In genomic region chr11:27902981-27903624, GRCh38 we compare ENCODE assay signal across 22 cellular contexts.
DNase-seq lines count a peak whose midpoint lies in the region; ATAC-seq and TF ChIP-seq lines count a peak whose summit lies in the region.
"Had no signal": no experiment of that assay in that cellular context is flagged by ENCODE, and none has a peak within 500 bp of the region (broad histone marks: within the 10 kb centered on the region; RNA-seq: fewer than 3 reads in every experiment).

No MANE protein-coding gene starts in this region.

- no peak overlapping the region for H4K91ac ChIP-seq in trophoblast cell (ENCODE audit: low read depth, low read length)

- H2BK120ac ChIP-seq in trophoblast cell (ENCODE audit: insufficient read depth, low read length, poor library complexity): no peak overlapping the region

- 62% methylated on average over 5 of the region's 5 CpGs for WGBS in SK-N-SH (ENCODE audit: low lambda C conversion rate)
- no CpG with 5 or more reads among the region's 5 CpGs for WGBS in trophoblast cell (ENCODE audit: extremely low coverage, insufficient coverage, insufficient read length)

- no peak overlapping the region for H3K14ac ChIP-seq in trophoblast cell (ENCODE audit: low read length)

- peak; percentile 63 for ATAC-seq in SK-N-SH treated with all-trans-retinoic acid at 6 μM for 48 hours
- ATAC-seq: effector memory CD8-positive, alpha-beta T cell; pancreas; T-helper 17 cell had no signal

- no peak overlapping the region for H3K4me2 ChIP-seq in SK-N-SH
- H3K4me2 ChIP-seq in trophoblast cell (ENCODE audit: low read length): no peak overlapping the region
- H3K4me2 ChIP-seq: smooth muscle cell had no signal

- no peak overlapping the region for H4K12ac ChIP-seq in trophoblast cell (ENCODE audit: low read depth, low read length)

- H3K4me1 Mint-ChIP-seq in type B pancreatic cell (ENCODE audit: unreplicated experiment): no peaks in the 10 kb centered on the region
- H3K4me1 Mint-ChIP-seq: T-helper 17 cell had no signal

- no peak overlapping the region for H2AFZ ChIP-seq in SK-N-SH (ENCODE audit: low read depth)
- H2AFZ ChIP-seq in trophoblast cell (ENCODE audit: insufficient read depth, low read length, poor library complexity): no peak overlapping the region

- H3K27me3 ChIP-seq in SK-N-SH (ENCODE audit: insufficient read depth): no peaks in the 10 kb centered on the region
- H3K27me3 ChIP-seq in SJSA1 (replicated peaks): no peaks in the 10 kb centered on the region
- no peaks in the 10 kb centered on the region for H3K27me3 ChIP-seq in trophoblast cell (ENCODE audit: insufficient read depth, low read length)
- H3K27me3 ChIP-seq: MG63, pancreas had no signal

- H3K36me3 Mint-ChIP-seq in type B pancreatic cell: no peaks in the 10 kb centered on the region

- peaks cover 23% of the 10 kb centered on the region for H3F3A ChIP-seq in SK-N-SH (replicated peaks; ENCODE audit: insufficient read depth)

- H2BK5ac ChIP-seq in trophoblast cell (ENCODE audit: low read depth, low read length, poor library complexity): no peak overlapping the region

- no peak overlapping the region for H4K8ac ChIP-seq in trophoblast cell (ENCODE audit: low read depth, low read length)

- no peak for TF ChIP-seq EP300 in SK-N-SH (IDR thresholded peaks at IDR 0.05; ENCODE audit: borderline replicate concordance in 1 of 2, low read depth in 1 of 2, low read length in 1 of 2)

- H3K23ac ChIP-seq in trophoblast cell (ENCODE audit: low read length): no peak overlapping the region

- H3K4me1 ChIP-seq in SK-N-SH (ENCODE audit: control insufficient read depth in 1 of 2, insufficient read depth in 2 of 2, low read depth in 1 of 2, low read length in 1 of 2) (peaks cover 0 to 14% of the 10 kb centered on the region in 2 experiments; a peak in 2 of 4 replicates), SJSA1 (replicated peaks) (peaks cover 33% of the 10 kb centered on the region), trophoblast cell (ENCODE audit: control insufficient read depth in 1 of 2, insufficient read depth in 2 of 2, low read length in 2 of 2) (no peaks in the 10 kb centered on the region)
- H3K4me1 ChIP-seq: pancreas had no signal

- no peak overlapping the region for H3K9ac ChIP-seq in SK-N-SH
- no peak overlapping the region for H3K9ac ChIP-seq in trophoblast cell (ENCODE audit: low read length)

- H2BK12ac ChIP-seq in trophoblast cell (ENCODE audit: low read length): no peak overlapping the region

- no peak overlapping the region for H3K4me3 Mint-ChIP-seq in type B pancreatic cell
- H3K4me3 Mint-ChIP-seq: activated naive CD4-positive, alpha-beta T cell treated with anti-CD3 and anti-CD28 coated beads for 36 hours; effector memory CD8-positive, alpha-beta T cell; stimulated activated naive CD8-positive, alpha-beta T cell treated with anti-CD3 and anti-CD28 coated beads, Interleukin-15, Interleukin-2, amounts not matched to agents 100 ng/mL and 50 ng/mL, for 24 hours; T-helper 17 cell had no signal

- no peak overlapping the region for H3K4ac ChIP-seq in trophoblast cell (ENCODE audit: low read depth, low read length)

- H3K27ac Mint-ChIP-seq in type B pancreatic cell: no peak overlapping the region
- H3K27ac Mint-ChIP-seq: activated naive CD4-positive, alpha-beta T cell treated with anti-CD3 and anti-CD28 coated beads for 36 hours; effector memory CD8-positive, alpha-beta T cell; stimulated activated naive CD8-positive, alpha-beta T cell treated with anti-CD3 and anti-CD28 coated beads, Interleukin-15, Interleukin-2, amounts not matched to agents 100 ng/mL and 50 ng/mL, for 24 hours; T-helper 17 cell had no signal

- no peak overlapping the region for H2AK5ac ChIP-seq in trophoblast cell (ENCODE audit: low read length)

- DNase-seq in SK-N-SH: no peak
- DNase-seq in SJSA1 (ENCODE audit: low read depth in 1 of 2, low spot score in 2 of 2): no peak
- peak; percentile 18 for DNase-seq in fibroblast of pulmonary artery (ENCODE audit: low read depth)
- DNase-seq in superior temporal gyrus (ENCODE audit: extremely low spot score): peak; percentile 14
- DNase-seq in activated CD4-positive, alpha-beta T cell treated with anti-CD3 and anti-CD28 coated beads for 4 hours: no peak
- DNase-seq in type B pancreatic cell (ENCODE audit: extremely low spot score, unreplicated experiment): no peak
- no peak for DNase-seq in trophoblast cell
- DNase-seq: 8988T; activated CD4-positive, CD25-positive, alpha-beta regulatory T cell treated with anti-CD3 and anti-CD28 coated beads, Interleukin-2, amount 50 U/mL, for 72 hours; activated CD8-positive, alpha-beta memory T cell treated with anti-CD3 and anti-CD28 coated beads, Interleukin-2, amount 50 U/mL, for 48 hours; activated naive CD4-positive, alpha-beta T cell treated with anti-CD3 and anti-CD28 coated beads for 36 hours; caudate nucleus; effector memory CD8-positive, alpha-beta T cell; head of caudate nucleus; MG63; NCI-H748 treated with DMSO at 0.1 percent for 48 hours; pancreas; RPMI8226; T-helper 17 cell had no signal

- H3K9me3 ChIP-seq in SK-N-SH: no peaks in the 10 kb centered on the region
- no peaks in the 10 kb centered on the region; the same call in 1 of the 2 replicates for H3K9me3 ChIP-seq in SJSA1 (replicated peaks)
- H3K9me3 ChIP-seq in trophoblast cell (ENCODE audit: insufficient read depth, low read depth, low read length): no peaks in the 10 kb centered on the region
- H3K9me3 ChIP-seq: MG63, pancreas had no signal

- H4K20me1 ChIP-seq in SK-N-SH (ENCODE audit: insufficient read depth): no peaks in the 10 kb centered on the region

- H3K36me3 ChIP-seq in SK-N-SH (replicated peaks in 1 of 2; ENCODE audit: control insufficient read depth in 1 of 2, insufficient read depth in 2 of 2, low read length in 1 of 2) (no peaks in the 10 kb centered on the region), SJSA1 (no peaks in the 10 kb centered on the region), trophoblast cell (ENCODE audit: control insufficient read depth in 1 of 2, insufficient read depth in 2 of 2, low read length in 2 of 2) (no peaks in the 10 kb centered on the region)
- H3K36me3 ChIP-seq: MG63, pancreas had no signal

- no peaks in the 10 kb centered on the region for H3K9me2 ChIP-seq in SK-N-SH

- CTCF ChIA-PET in SK-N-SH (lab: Yijun Ruan, JAX): no interaction called here

- TF ChIP-seq RAD21 in SK-N-SH (IDR thresholded peaks at IDR 0.05; ENCODE audit: low read length): no peak

- H3K27ac ChIP-seq in SK-N-SH (ENCODE audit: low read depth in 2 of 2, low read length in 1 of 2): peak overlapping the region in 1 of 2 experiments; percentile 66; a peak in 2 of 4 replicates
- peak overlapping the region; percentile 27; the same call in 1 of the 2 replicates for H3K27ac ChIP-seq in SJSA1
- H3K27ac ChIP-seq in trophoblast cell (ENCODE audit: low read depth, low read length): no peak overlapping the region
- H3K27ac ChIP-seq: pancreas had no signal

- H3K18ac ChIP-seq in trophoblast cell (ENCODE audit: low read length): no peak overlapping the region

- no peaks in the 10 kb centered on the region for H3K9me3 Mint-ChIP-seq in type B pancreatic cell
- H3K9me3 Mint-ChIP-seq: stimulated activated naive CD8-positive, alpha-beta T cell treated with anti-CD3 and anti-CD28 coated beads, Interleukin-15, Interleukin-2, amounts not matched to agents 100 ng/mL and 50 ng/mL, for 24 hours had no signal

- POLR2A ChIA-PET in SK-N-SH (lab: Yijun Ruan, JAX): no interaction called here

- TF ChIP-seq CTCF in SK-N-SH (IDR thresholded peaks at IDR 0.05): no peak
- no peak for TF ChIP-seq CTCF in fibroblast of pulmonary artery (IDR thresholded peaks at IDR 0.05; ENCODE audit: low read length, missing control alignments)
- no peak for TF ChIP-seq CTCF in type B pancreatic cell (conservative IDR thresholded peaks at IDR 0.05)

- H3K79me1 ChIP-seq in trophoblast cell (ENCODE audit: low read length): no peaks in the 10 kb centered on the region

- H3K27me3 Mint-ChIP-seq in type B pancreatic cell: peaks cover 12% of the 10 kb centered on the region
- H3K27me3 Mint-ChIP-seq: T-helper 17 cell had no signal

- no peaks in the 10 kb centered on the region for H3K79me2 ChIP-seq in SK-N-SH (ENCODE audit: insufficient read depth)
- H3K79me2 ChIP-seq in trophoblast cell (ENCODE audit: control insufficient read depth, insufficient read depth, low read length, poor library complexity): no peaks in the 10 kb centered on the region

- H3K4me3 ChIP-seq in SK-N-SH (ENCODE audit: low read depth in 2 of 2, low read length in 1 of 2) (no peak overlapping the region), SJSA1 (no peak overlapping the region), fibroblast of pulmonary artery (replicated peaks; ENCODE audit: low read depth, low read length) (no peak overlapping the region), trophoblast cell (ENCODE audit: low read depth, low read length) (no peak overlapping the region)
- H3K4me3 ChIP-seq: MG63, pancreas, smooth muscle cell had no signal

TF ChIP-seq in SK-N-SH treated with all-trans-retinoic acid at 6 μM for 48 hours, 23 proteins besides CTCF, POLR2A, EP300 and RAD21 (continues in another document):
- TF ChIP-seq ZNF70 (CRISPR knock-in tag; IDR thresholded peaks at IDR 0.05) (no peak), GLIS3 (CRISPR knock-in tag; IDR thresholded peaks at IDR 0.05) (no peak), ZFP3 (CRISPR knock-in tag; IDR thresholded peaks at IDR 0.05) (no peak), RARB (CRISPR knock-in tag; IDR thresholded peaks at IDR 0.05) (no peak), ZFP30 (CRISPR knock-in tag; IDR thresholded peaks at IDR 0.05) (no peak), ZNF8 (CRISPR knock-in tag; IDR thresholded peaks at IDR 0.05) (no peak)

Comparison
In these comparisons a context has a peak if more than half of its experiments do, and no peak if none do; other contexts are left out.
1. DNase-seq: peak in fibroblast of pulmonary artery (single experiment) and superior temporal gyrus (single experiment); none in SK-N-SH (single experiment), SJSA1 (0 of 2), activated CD4-positive, alpha-beta T cell treated with anti-CD3 and anti-CD28 coated beads for 4 hours (0 of 2), type B pancreatic cell (single experiment) and trophoblast cell (0 of 2).